In genomic region chr17:44906010-44906646, GRCh38 we compare ENCODE assay signal across 9 cellular contexts. TPM values are rescaled to one million over a fixed set of nuclear protein-coding genes. Genes with fewer than 3 reads are reported as not detected.
DNase-seq lines count a peak whose midpoint lies in the region; ATAC-seq, FAIRE-seq and TF ChIP-seq lines count a peak whose summit lies in the region.
"Had no signal": no experiment of that assay in that cellular context is flagged by ENCODE, and none has a peak within 500 bp of the region (broad histone marks: within the 10 kb centered on the region; RNA-seq: fewer than 3 reads in every experiment).

No MANE protein-coding gene starts in this region.

- no peak overlapping the region for H3K4me3 Mint-ChIP-seq in progenitor cell of endocrine pancreas (ENCODE audit: low read depth)

- H3K4me1 ChIP-seq in GM23248 (ENCODE audit: insufficient read depth) = peaks cover 37% of the 10 kb centered on the region
- H3K4me1 ChIP-seq in fibroblast of lung (ENCODE audit: control insufficient read depth, extremely low read depth, insufficient read depth, low read length) = peaks cover 20% of the 10 kb centered on the region

- H3K79me2 ChIP-seq in GM23248 (ENCODE audit: insufficient read depth) (no peaks in the 10 kb centered on the region), fibroblast of lung (ENCODE audit: control insufficient read depth, insufficient read depth, low read length) (no peaks in the 10 kb centered on the region)

- no peaks in the 10 kb centered on the region for H4K20me1 ChIP-seq in GM23248 (ENCODE audit: insufficient read depth)
- no peaks in the 10 kb centered on the region for H4K20me1 ChIP-seq in fibroblast of lung (ENCODE audit: control insufficient read depth, extremely low read depth, insufficient read depth, low read length)

- in situ Hi-C loops in GM23248 (cut with MboI) = no loop called here

- peak overlapping the region; percentile 65 for H3K9ac ChIP-seq in GM23248
- no peak overlapping the region for H3K9ac ChIP-seq in fibroblast of lung (ENCODE audit: insufficient read depth, low read length)

- peak overlapping the region; percentile 50 for H3K27ac Mint-ChIP-seq in progenitor cell of endocrine pancreas

- H3K9me3 ChIP-seq in GM23248 (ENCODE audit: low read depth) = no peaks in the 10 kb centered on the region
- H3K9me3 ChIP-seq in fibroblast of lung (ENCODE audit: control insufficient read depth, insufficient read depth, low read depth, low read length) = no peaks in the 10 kb centered on the region

- peaks cover 28% of the 10 kb centered on the region for H3K27me3 Mint-ChIP-seq in progenitor cell of endocrine pancreas

- H3K4me2 ChIP-seq in GM23248 (ENCODE audit: unreplicated experiment) (peak overlapping the region; percentile 65), fibroblast of lung (ENCODE audit: extremely low read depth, insufficient read depth, low read length) (no peak overlapping the region)

- H3K27me3 ChIP-seq in GM23248 (replicated peaks; ENCODE audit: insufficient read depth) (no peaks in the 10 kb centered on the region), fibroblast of lung (ENCODE audit: control insufficient read depth, insufficient read depth, low read length) (no peaks in the 10 kb centered on the region)

- TF ChIP-seq CTCF in fibroblast of lung (conservative IDR thresholded peaks at IDR 0.05 in 1 of 2, IDR thresholded peaks at IDR 0.05 in 1 of 2; ENCODE audit: low read depth in 1 of 2, low read length in 2 of 2) = no peak
- no peak for TF ChIP-seq CTCF in progenitor cell of endocrine pancreas (IDR thresholded peaks at IDR 0.05; ENCODE audit: unreplicated experiment)

- ATAC-seq in HG03439 (IDR thresholded peaks at IDR 0.05; ENCODE audit: unreplicated experiment) (no peak), GM21381 (IDR thresholded peaks at IDR 0.05; ENCODE audit: unreplicated experiment) (no peak)

- H3K9me2 ChIP-seq in GM23248 (ENCODE audit: insufficient read depth) = no peaks in the 10 kb centered on the region

- no peak overlapping the region for H3K4me3 ChIP-seq in GM23248
- H3K4me3 ChIP-seq in fibroblast of lung (replicated peaks in 1 of 4; ENCODE audit: control extremely low read depth in 1 of 4, insufficient read depth in 1 of 4, low read depth in 3 of 4, low read length in 4 of 4) = no peak overlapping the region

- H3F3A ChIP-seq in GM23248 (ENCODE audit: insufficient read depth) = peaks cover 9% of the 10 kb centered on the region

- H3K27ac ChIP-seq in GM23248 = peak overlapping the region; percentile 69
- peak overlapping the region; percentile 66 for H3K27ac ChIP-seq in fibroblast of lung (ENCODE audit: insufficient read depth, low read length)

- 51 to 55% methylated on average over 10 of the region's 10 CpGs for WGBS in GM23248 (ENCODE audit: low coverage in 1 of 2, low lambda C conversion rate in 2 of 2, missing lambda C conversion rate in 2 of 2), 2 experiments

- FAIRE-seq in RCC 7860 (lab: Jason Lieb, UNC) = peak; percentile 75

- DNase-seq in GM23248 (peak; percentile 92), RCC 7860 (ENCODE audit: low spot score) (peak; percentile 91), fibroblast of lung (ENCODE audit: low read depth in 2 of 2) (peak; percentile 94 to 96), progenitor cell of endocrine pancreas (ENCODE audit: low spot score, unreplicated experiment) (no peak), HUDEP-2 (lab: John Stamatoyannopoulos, UW; ENCODE audit: unreplicated experiment in 76 of 76) (no peak), NCI-H1930 (lab: John Stamatoyannopoulos, UW) (no peak)
- DNase-seq: activated CD4-positive, alpha-beta T cell treated with anti-CD3 and anti-CD28 coated beads, Interleukin-2, amount 50 U/mL, for 4 hours had no signal

- no peaks in the 10 kb centered on the region for H3K36me3 Mint-ChIP-seq in progenitor cell of endocrine pancreas (ENCODE audit: insufficient read depth)

- H3K4me1 Mint-ChIP-seq in progenitor cell of endocrine pancreas (ENCODE audit: low read depth) = no peaks in the 10 kb centered on the region

- H3K36me3 ChIP-seq in GM23248 (ENCODE audit: low read depth) (no peaks in the 10 kb centered on the region), fibroblast of lung (ENCODE audit: control insufficient read depth, insufficient read depth, low read length) (no peaks in the 10 kb centered on the region)

- H2AFZ ChIP-seq in GM23248 (peak overlapping the region; percentile 48), fibroblast of lung (ENCODE audit: low read length) (no peak overlapping the region)

- H3K9me3 Mint-ChIP-seq in progenitor cell of endocrine pancreas (ENCODE audit: low read depth) = no peaks in the 10 kb centered on the region

RNA-seq across cellular contexts. Expression of gene EFTUD2, which starts 6.9 kb away (rescaled TPM):
- total RNA-seq in GM23248 (2014; rRNA removed; shearing (Covaris generic)) = 63.7 and 71.2 TPM in 2 replicates
- polyA plus RNA-seq in GM23248 (2016; fragmentation: Nextera tagmentation; extraction: Ambion mirVana) (60.1 and 60.4 TPM in 2 replicates), fibroblast of lung (154 and 201 TPM in 2 replicates)
- total RNA-seq in fibroblast of lung (74.0 and 88.0 TPM in 2 replicates), progenitor cell of endocrine pancreas (127 and 133 TPM in 2 replicates)
- polyA plus RNA-seq in fibroblast of lung (2012) = 93.9 and 110 TPM in 2 replicates
- 338 and 489 TPM in 2 replicates for polyA minus RNA-seq in fibroblast of lung (ENCODE audit: low replicate concordance)

RNA-seq across cellular contexts. Expression of gene GFAP, which starts 9.2 kb away (rescaled TPM):
- total RNA-seq in GM23248 (2014; rRNA removed; shearing (Covaris generic)) = 1.1 TPM in 1 of 2 replicates, not detected in the other
- polyA plus RNA-seq in GM23248 (2016; fragmentation: Nextera tagmentation; extraction: Ambion mirVana) (0.49 and 0.52 TPM in 2 replicates), fibroblast of lung (0.31 and 0.32 TPM in 2 replicates)
- total RNA-seq in fibroblast of lung (0.26 and 1.3 TPM in 2 replicates), progenitor cell of endocrine pancreas (not detected in 2 replicates)
- polyA plus RNA-seq in fibroblast of lung (2012) = 0.24 and 0.41 TPM in 2 replicates
- not detected in 2 replicates for polyA minus RNA-seq in fibroblast of lung (ENCODE audit: low replicate concordance)

RNA-seq across cellular contexts. Expression of gene KIF18B, which starts 41.4 kb away (rescaled TPM):
- total RNA-seq in GM23248 (2014; rRNA removed; shearing (Covaris generic)) = 1.4 and 2.1 TPM in 2 replicates
- polyA plus RNA-seq in GM23248 (2016; fragmentation: Nextera tagmentation; extraction: Ambion mirVana) (4.5 and 4.6 TPM in 2 replicates), fibroblast of lung (2.5 and 13.5 TPM in 2 replicates)
- total RNA-seq in fibroblast of lung (under 0.01 and 0.99 TPM in 2 replicates), progenitor cell of endocrine pancreas (27.7 and 32.2 TPM in 2 replicates)
- polyA plus RNA-seq in fibroblast of lung (2012) = 2.5 and 10.3 TPM in 2 replicates
- 7.5 and 44.3 TPM in 2 replicates for polyA minus RNA-seq in fibroblast of lung (ENCODE audit: low replicate concordance)

RNA-seq across cellular contexts. Expression of gene HIGD1B, which starts 58.4 kb away (rescaled TPM):
- total RNA-seq in GM23248 (2014; rRNA removed; shearing (Covaris generic)) = not detected in 2 replicates
- polyA plus RNA-seq in GM23248 (2016; fragmentation: Nextera tagmentation; extraction: Ambion mirVana) (not detected in 2 replicates), fibroblast of lung (0.34 TPM in 1 of 2 replicates, not detected in the other)
- total RNA-seq in fibroblast of lung (not detected in 2 replicates), progenitor cell of endocrine pancreas (not detected in 2 replicates)
- 0.52 TPM in 1 of 2 replicates, not detected in the other for polyA plus RNA-seq in fibroblast of lung (2012)
- not detected in 2 replicates for polyA minus RNA-seq in fibroblast of lung (ENCODE audit: low replicate concordance)

Comparison
In these comparisons a context has a peak if more than half of its experiments do, and no peak if none do; other contexts are left out.
1. DNase-seq: peak in GM23248 (single experiment), RCC 7860 (single experiment) and fibroblast of lung (2 of 2); none in progenitor cell of endocrine pancreas (single experiment), HUDEP-2 (0 of 76) and NCI-H1930 (0 of 2).